2 cellular contexts compared by ENCODE assay signal in the genomic region with DNA sequence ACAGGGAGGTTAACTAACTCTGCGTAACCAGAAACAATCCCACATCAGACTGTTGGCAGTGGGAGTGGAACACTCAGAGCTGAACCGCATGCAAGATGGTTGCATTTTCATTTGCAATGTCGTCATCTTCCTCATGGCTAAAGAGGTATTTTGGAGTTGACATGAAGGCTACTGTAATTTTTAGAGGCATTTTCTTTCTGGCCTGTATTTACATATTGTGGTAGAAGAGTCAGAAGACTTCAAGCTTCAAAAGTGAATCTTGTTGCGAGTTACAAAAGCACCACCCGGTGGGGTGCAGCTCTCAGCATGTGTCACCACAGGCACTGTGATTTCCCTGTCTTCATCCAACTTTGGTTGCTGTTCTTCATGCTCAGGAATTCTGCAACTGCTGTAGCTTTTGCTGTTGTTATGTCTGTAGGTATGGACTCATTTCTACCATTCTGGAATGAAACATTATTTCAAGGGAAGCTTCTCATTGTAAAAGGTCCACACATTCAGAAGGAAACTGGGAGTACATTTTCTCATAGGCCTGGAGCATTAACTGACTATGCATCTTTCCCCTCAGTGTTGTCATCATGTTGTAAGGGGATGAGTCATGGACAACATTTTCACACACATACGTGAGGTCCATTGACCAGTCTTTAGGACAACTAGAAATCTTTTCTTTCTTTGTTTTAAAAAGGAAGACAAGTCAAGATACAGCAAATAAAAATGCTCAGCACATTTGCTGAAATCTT.
TF ChIP-seq lines count a peak whose summit lies in the region.

No MANE protein-coding gene starts in this region.

TF ChIP-seq in HepG2, 621 proteins besides CTCF, POLR2A, EP300 and RAD21:
- TF ChIP-seq FOSL2 (CRISPR knock-in tag; IDR thresholded peaks at IDR 0.05) (peak; percentile 40; the same call in 1 of the 2 replicates), ZSCAN25 (CRISPR knock-in tag; IDR thresholded peaks at IDR 0.05) (no peak), YY1 (IDR thresholded peaks at IDR 0.05; ENCODE audit: insufficient read depth, insufficient replicate concordance, low read depth, low read length) (no peak), ATF7 (IDR thresholded peaks at IDR 0.05) (peak; percentile 53), ATF7 (CRISPR knock-in tag; IDR thresholded peaks at IDR 0.05) (no peak), STAG1 (CRISPR knock-in tag; IDR thresholded peaks at IDR 0.05) (0 out of 2 replicates have a peak, but pooled peaks have one; percentile 9)

TF ChIP-seq in HEK293T, 16 proteins besides CTCF, POLR2A, EP300 and RAD21:
- TF ChIP-seq FOXA1 (IDR thresholded peaks at IDR 0.05), result no peak
- no peak for TF ChIP-seq SUZ12 (IDR thresholded peaks at IDR 0.05)
- no peak for TF ChIP-seq TARDBP (IDR thresholded peaks at IDR 0.05)
- no peak for TF ChIP-seq NFRKB (IDR thresholded peaks at IDR 0.05)
- no peak for TF ChIP-seq CTBP1 (IDR thresholded peaks at IDR 0.05; ENCODE audit: borderline replicate concordance)
- TF ChIP-seq ELF4 (IDR thresholded peaks at IDR 0.05), result no peak
- TF ChIP-seq SP1 (IDR thresholded peaks at IDR 0.05), result no peak
- no peak for TF ChIP-seq ZNF384 (IDR thresholded peaks at IDR 0.05)
- no peak for TF ChIP-seq FOXM1 (IDR thresholded peaks at IDR 0.05; ENCODE audit: borderline replicate concordance)
- TF ChIP-seq, protein P1, sequence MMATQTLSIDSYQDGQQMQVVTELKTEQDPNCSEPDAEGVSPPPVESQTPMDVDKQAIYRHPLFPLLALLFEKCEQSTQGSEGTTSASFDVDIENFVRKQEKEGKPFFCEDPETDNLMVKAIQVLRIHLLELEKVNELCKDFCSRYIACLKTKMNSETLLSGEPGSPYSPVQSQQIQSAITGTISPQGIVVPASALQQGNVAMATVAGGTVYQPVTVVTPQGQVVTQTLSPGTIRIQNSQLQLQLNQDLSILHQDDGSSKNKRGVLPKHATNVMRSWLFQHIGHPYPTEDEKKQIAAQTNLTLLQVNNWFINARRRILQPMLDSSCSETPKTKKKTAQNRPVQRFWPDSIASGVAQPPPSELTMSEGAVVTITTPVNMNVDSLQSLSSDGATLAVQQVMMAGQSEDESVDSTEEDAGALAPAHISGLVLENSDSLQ (IDR thresholded peaks at IDR 0.05), result no peak
- no peak for TF ChIP-seq L3MBTL2 (conservative IDR thresholded peaks at IDR 0.05)
- TF ChIP-seq HDGF (IDR thresholded peaks at IDR 0.05; ENCODE audit: borderline replicate concordance), result no peak
- no peak for TF ChIP-seq LEF1 (IDR thresholded peaks at IDR 0.05; ENCODE audit: borderline replicate concordance)
- no peak for TF ChIP-seq BHLHE40 (IDR thresholded peaks at IDR 0.05; ENCODE audit: borderline replicate concordance)
- TF ChIP-seq FOXK2 (IDR thresholded peaks at IDR 0.05), result no peak
- no peak for TF ChIP-seq ARNT (IDR thresholded peaks at IDR 0.05)
